In genomic region chr17:81927653-81928496, GRCh38 we compare ENCODE assay signal across 1 cellular context.
A peak's percentile ranks its signal among the peaks of the same experiment; 100 is the strongest.
TF ChIP-seq lines count a peak whose summit lies in the region.

Gene MAFG (minus strand): TSS chr17:81927735. CDS start chr17:81923185, 4,550 bp downstream.

TF ChIP-seq in K562, 482 proteins besides CTCF, POLR2A, EP300 and RAD21 (continued from another document and continues in another):
- TF ChIP-seq ZBTB9 (CRISPR knock-in tag; IDR thresholded peaks at IDR 0.05) (peak; percentile 74; the same call in 1 of the 2 replicates), BCLAF1 (IDR thresholded peaks at IDR 0.05; ENCODE audit: borderline replicate concordance in 1 of 2, control insufficient read depth in 1 of 2, low read depth in 2 of 2, low read length in 1 of 2) (no peak), EGR1 (conservative IDR thresholded peaks at IDR 0.05) (no peak), TCF7L2 (IDR thresholded peaks at IDR 0.05; ENCODE audit: low read depth, low read length) (no peak), TCFL5 (CRISPR knock-in tag; conservative IDR thresholded peaks at IDR 0.05) (no peak), ETV5 (CRISPR knock-in tag; IDR thresholded peaks at IDR 0.05; ENCODE audit: low read depth) (no peak), MTA1 (IDR thresholded peaks at IDR 0.05; ENCODE audit: borderline replicate concordance) (no peak), ZMIZ1 (IDR thresholded peaks at IDR 0.05; ENCODE audit: low read depth in 2 of 2, low read length in 2 of 2) (no peak), HCFC1 (IDR thresholded peaks at IDR 0.05; ENCODE audit: low read depth, low read length) (peak; percentile 57), SIX5 (IDR thresholded peaks at IDR 0.05; ENCODE audit: borderline replicate concordance in 1 of 2, insufficient read depth in 1 of 2, low read depth in 1 of 2, low read length in 2 of 2) (no peak), DEAF1 (CRISPR knock-in tag; IDR thresholded peaks at IDR 0.05) (no peak), EZH2 (IDR thresholded peaks at IDR 0.05; ENCODE audit: borderline replicate concordance, low read depth, low read length) (no peak), SRSF9 (IDR thresholded peaks at IDR 0.05; ENCODE audit: borderline replicate concordance, low read depth, low read length) (no peak), KLF6 (CRISPR knock-in tag; IDR thresholded peaks at IDR 0.05; ENCODE audit: borderline replicate concordance) (no peak), USF1 (CRISPR knock-in tag; IDR thresholded peaks at IDR 0.05) (peak; percentile 96), ZNF778 (CRISPR knock-in tag; IDR thresholded peaks at IDR 0.05) (no peak), PKNOX1 (IDR thresholded peaks at IDR 0.05) (no peak), ZBTB7A (IDR thresholded peaks at IDR 0.05; ENCODE audit: borderline replicate concordance, control insufficient read depth, low read depth, low read length) (peak; percentile 92), ZNF717 (CRISPR knock-in tag; IDR thresholded peaks at IDR 0.05) (no peak), ZNF143 (CRISPR knock-in tag; IDR thresholded peaks at IDR 0.05) (no peak), C11orf30 (IDR thresholded peaks at IDR 0.05; ENCODE audit: low read depth) (peak; percentile 59), NR3C1 (CRISPR knock-in tag; IDR thresholded peaks at IDR 0.05) (no peak), NFATC3 (IDR thresholded peaks at IDR 0.05) (no peak), ZNF740 (CRISPR knock-in tag; IDR thresholded peaks at IDR 0.05) (no peak), ZNF740 (tag; IDR thresholded peaks at IDR 0.05) (no peak), NFRKB (IDR thresholded peaks at IDR 0.05; ENCODE audit: low read depth) (no peak), CHAMP1 (IDR thresholded peaks at IDR 0.05) (no peak), ZNF134 (CRISPR knock-in tag; conservative IDR thresholded peaks at IDR 0.05) (no peak), ZNF12 (CRISPR knock-in tag; IDR thresholded peaks at IDR 0.05) (0 out of 2 replicates have a peak, but pooled peaks have one; percentile 59), MEF2D (tag; conservative IDR thresholded peaks at IDR 0.05; ENCODE audit: low read depth) (no peak), AFF4 (CRISPR knock-in tag; IDR thresholded peaks at IDR 0.05) (peak; percentile 45), SMARCC2 (IDR thresholded peaks at IDR 0.05; ENCODE audit: low read depth) (no peak; the same call in 1 of the 2 replicates)
